Comparison of ENCODE assay signal across 8 cellular contexts in genomic region chr14:91249841-91250616, GRCh38. TPM values are rescaled to one million over a fixed set of nuclear protein-coding genes. Genes with fewer than 3 reads are reported as not detected.
DNase-seq lines count a peak whose midpoint lies in the region; ATAC-seq and TF ChIP-seq lines count a peak whose summit lies in the region.

No MANE protein-coding gene starts in this region.

- H3K36me3 Mint-ChIP-seq in CD8-positive, alpha-beta memory T cell, result peaks cover 5 to 13% (median 7%) of the 10 kb centered on the region in 3 donors
- H3K36me3 Mint-ChIP-seq in T-helper 1 cell treated with Interleukin-12 subunit alpha and Interleukin-12 subunit beta and Interleukin-4 antibody, amounts not matched to agents 30 μg/mL and 1 μg/mL, for 36 hours (ENCODE audit: low read depth), result peaks cover 42% of the 10 kb centered on the region
- H3K36me3 Mint-ChIP-seq in glutamatergic neuron (ENCODE audit: unreplicated experiment), result no peaks in the 10 kb centered on the region

- H3K4me1 ChIP-seq in CD8-positive, alpha-beta memory T cell (ENCODE audit: insufficient read depth, low read length), result peaks cover 87% of the 10 kb centered on the region

- peaks cover 74 to 89% (median 89%) of the 10 kb centered on the region in 3 donors for H3K4me1 Mint-ChIP-seq in CD8-positive, alpha-beta memory T cell
- peaks cover 62% of the 10 kb centered on the region for H3K4me1 Mint-ChIP-seq in T-helper 1 cell treated with Interleukin-12 subunit alpha and Interleukin-12 subunit beta and Interleukin-4 antibody, amounts not matched to agents 30 μg/mL and 1 μg/mL, for 36 hours (ENCODE audit: low read depth)
- peaks cover 7% of the 10 kb centered on the region for H3K4me1 Mint-ChIP-seq in glutamatergic neuron (ENCODE audit: low read depth, unreplicated experiment)

- peak overlapping the region; percentile 60 to 81 (median 77) for H3K4me3 Mint-ChIP-seq in CD8-positive, alpha-beta memory T cell
- H3K4me3 Mint-ChIP-seq in T-helper 1 cell treated with Interleukin-12 subunit alpha and Interleukin-12 subunit beta and Interleukin-4 antibody, amounts not matched to agents 30 μg/mL and 1 μg/mL, for 36 hours, result peak overlapping the region; percentile 71
- peak overlapping the region; percentile 25 for H3K4me3 Mint-ChIP-seq in glutamatergic neuron (ENCODE audit: unreplicated experiment)

- peak overlapping the region; percentile 90 to 98 (median 93) for H3K27ac Mint-ChIP-seq in CD8-positive, alpha-beta memory T cell
- H3K27ac Mint-ChIP-seq in T-helper 1 cell treated with Interleukin-12 subunit alpha and Interleukin-12 subunit beta and Interleukin-4 antibody, amounts not matched to agents 30 μg/mL and 1 μg/mL, for 36 hours, result peak overlapping the region; percentile 96
- peak overlapping the region; percentile 43 for H3K27ac Mint-ChIP-seq in glutamatergic neuron (ENCODE audit: unreplicated experiment)

- CTCF ChIA-PET in CD8-positive, alpha-beta memory T cell (lab: Charles Lee), result interaction anchor here (0.9 to 3.8 kb wide), 7 partner anchors 7 to 73 kb away, joined by 3 to 19 read pairs (median 4); partner anchors contain the start of gene GPR68

- POLR2A ChIA-PET in CD8-positive, alpha-beta memory T cell (lab: Charles Lee), result interaction anchor here (0.6 to 3.7 kb wide), 7 partner anchors 8 to 573 kb away, joined by 3 to 29 read pairs (median 7); partner anchors contain the start of gene GPR68

- no peaks in the 10 kb centered on the region for H3K27me3 ChIP-seq in CD8-positive, alpha-beta memory T cell (ENCODE audit: insufficient read depth, low read length, poor library complexity, severe bottlenecking)
- no peaks in the 10 kb centered on the region for H3K27me3 ChIP-seq in WERI-Rb-1 (ENCODE audit: insufficient read depth, low read depth, severe bottlenecking)

- peaks cover 0 to 2% of the 10 kb centered on the region in 2 donors for H3K27me3 Mint-ChIP-seq in CD8-positive, alpha-beta memory T cell
- no peaks in the 10 kb centered on the region for H3K27me3 Mint-ChIP-seq in T-helper 1 cell treated with Interleukin-12 subunit alpha and Interleukin-12 subunit beta and Interleukin-4 antibody, amounts not matched to agents 30 μg/mL and 1 μg/mL, for 36 hours (ENCODE audit: low read depth)
- peaks cover 15% of the 10 kb centered on the region for H3K27me3 Mint-ChIP-seq in glutamatergic neuron (ENCODE audit: unreplicated experiment)

- H3K27ac ChIP-seq in CD8-positive, alpha-beta memory T cell (ENCODE audit: low read depth, low read length), result peak overlapping the region; percentile 79
- H3K27ac ChIP-seq in WERI-Rb-1, result no peak overlapping the region

- peak overlapping the region; percentile 30 for H3K4me3 ChIP-seq in CD8-positive, alpha-beta memory T cell (ENCODE audit: low read length)
- no peak overlapping the region for H3K4me3 ChIP-seq in WERI-Rb-1 (ENCODE audit: low read depth, low read length)

- peaks cover 0 to 2% (median 1%) of the 10 kb centered on the region in 5 donors for H3K9me3 Mint-ChIP-seq in CD8-positive, alpha-beta memory T cell
- peaks cover 4% of the 10 kb centered on the region for H3K9me3 Mint-ChIP-seq in T-helper 1 cell treated with Interleukin-12 subunit alpha and Interleukin-12 subunit beta and Interleukin-4 antibody, amounts not matched to agents 30 μg/mL and 1 μg/mL, for 36 hours
- H3K9me3 Mint-ChIP-seq in glutamatergic neuron (ENCODE audit: unreplicated experiment), result no peaks in the 10 kb centered on the region

- DNase-seq in CD8-positive, alpha-beta memory T cell, result peak in 4 of 5 donors; percentile 46 to 79 (median 53)
- DNase-seq in NCI-H1105 treated with DMSO at 0.1 percent for 48 hours (lab: John Stamatoyannopoulos, UW) (peak; percentile 99), glutamatergic neuron (peak; percentile 60), SW 1271 (lab: John Stamatoyannopoulos, UW) (no peak), WERI-Rb-1 (no peak)

- no peak for TF ChIP-seq CTCF in glutamatergic neuron (IDR thresholded peaks at IDR 0.05; ENCODE audit: partially characterized antibody, unreplicated experiment)
- TF ChIP-seq CTCF in WERI-Rb-1 (IDR thresholded peaks at IDR 0.05; ENCODE audit: low read depth, low read length), result no peak

- H3K9me3 ChIP-seq in CD8-positive, alpha-beta memory T cell (ENCODE audit: low read length), result no peaks in the 10 kb centered on the region
- H3K9me3 ChIP-seq in WERI-Rb-1 (ENCODE audit: severe bottlenecking), result peaks cover 7% of the 10 kb centered on the region

- no peaks in the 10 kb centered on the region for H3K36me3 ChIP-seq in CD8-positive, alpha-beta memory T cell (ENCODE audit: insufficient read depth, low read length)
- no peaks in the 10 kb centered on the region for H3K36me3 ChIP-seq in WERI-Rb-1

- ATAC-seq in GM18511 (IDR thresholded peaks at IDR 0.05; ENCODE audit: unreplicated experiment), result peak; percentile 93
- peak; percentile 87 for ATAC-seq in HG02798 (IDR thresholded peaks at IDR 0.05; ENCODE audit: poor library complexity, unreplicated experiment)

RNA-seq across cellular contexts. Expression of gene GPR68, which starts 5.5 kb away (rescaled TPM):
- total RNA-seq in CD8-positive, alpha-beta memory T cell, result 10 to 100 TPM; 14.2 to 15.4 TPM
- polyA plus RNA-seq in CD8-positive, alpha-beta memory T cell, result 22.7 TPM
- not detected for total RNA-seq in glutamatergic neuron (ENCODE audit: unreplicated experiment)

Comparison
In these comparisons a context has a peak if more than half of its experiments do, and no peak if none do; other contexts are left out.
1. DNase-seq: peak in CD8-positive, alpha-beta memory T cell (4 of 5), NCI-H1105 treated with DMSO at 0.1 percent for 48 hours (single experiment) and glutamatergic neuron (single experiment); none in SW 1271 (0 of 2) and WERI-Rb-1 (single experiment).
2. H3K27ac Mint-ChIP-seq: peak in every context shown above with its lines; median percentile 96 in T-helper 1 cell treated with Interleukin-12 subunit alpha and Interleukin-12 subunit beta and Interleukin-4 antibody, amounts not matched to agents 30 μg/mL and 1 μg/mL, for 36 hours; 93 in CD8-positive, alpha-beta memory T cell; 43 in glutamatergic neuron.
3. H3K4me3 Mint-ChIP-seq: peak in every context shown above with its lines; median percentile 77 in CD8-positive, alpha-beta memory T cell; 71 in T-helper 1 cell treated with Interleukin-12 subunit alpha and Interleukin-12 subunit beta and Interleukin-4 antibody, amounts not matched to agents 30 μg/mL and 1 μg/mL, for 36 hours; 25 in glutamatergic neuron.
4. RNA of gene GPR68, which starts 5.5 kb away (total RNA-seq): 14.2 to 15.4 TPM in CD8-positive, alpha-beta memory T cell; not detected in glutamatergic neuron (single experiment); every median in the first group is over 10 times any median in the second.